Comparison of ENCODE assay signal across 1 cellular context in the genomic region with DNA sequence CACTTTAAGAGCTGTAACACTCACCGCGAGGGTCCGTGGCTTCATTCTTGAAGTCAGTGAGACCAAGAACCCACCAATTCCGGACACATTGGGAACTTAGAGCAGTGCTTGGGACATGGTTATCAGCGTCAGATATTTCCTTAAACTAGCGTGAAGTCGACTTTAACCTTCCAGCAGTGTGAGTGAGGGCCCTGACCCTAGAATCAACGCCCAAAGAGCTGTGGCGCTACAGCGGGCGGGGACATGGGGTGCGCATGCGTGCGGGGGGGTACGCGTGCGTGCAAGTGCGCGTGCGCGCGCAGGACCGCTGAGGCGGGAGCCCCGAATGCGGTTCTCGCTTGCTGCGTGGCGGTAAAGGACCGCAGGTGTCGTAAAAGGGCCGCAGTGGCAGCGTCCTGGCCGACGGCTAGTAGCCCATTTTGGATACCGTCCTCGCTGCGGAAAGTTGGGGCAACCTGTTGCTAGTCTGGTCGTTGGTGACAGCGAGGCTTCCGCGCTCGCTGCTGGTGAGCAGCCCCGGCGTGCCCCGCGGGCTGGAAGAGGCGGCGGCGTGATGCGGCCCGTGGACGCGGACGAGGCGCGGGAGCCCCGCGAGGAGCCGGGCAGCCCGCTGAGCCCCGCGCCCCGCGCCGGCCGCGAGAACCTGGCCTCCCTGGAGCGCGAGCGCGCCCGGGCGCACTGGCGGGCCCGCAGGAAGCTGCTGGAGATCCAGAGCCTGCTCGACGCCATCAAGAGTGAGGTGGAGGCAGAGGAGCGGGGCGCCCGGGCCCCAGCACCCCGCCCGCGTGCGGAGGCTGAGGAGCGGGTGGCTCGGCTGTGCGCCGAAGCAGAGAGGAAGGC.
A peak's percentile ranks its signal among the peaks of the same experiment; 100 is the strongest.
TF ChIP-seq lines count a peak whose summit lies in the region.

No MANE protein-coding gene starts in this region.

TF ChIP-seq in K562, 482 proteins besides CTCF, POLR2A, EP300 and RAD21 (continued from another document and continues in another):
- TF ChIP-seq, protein P1, sequence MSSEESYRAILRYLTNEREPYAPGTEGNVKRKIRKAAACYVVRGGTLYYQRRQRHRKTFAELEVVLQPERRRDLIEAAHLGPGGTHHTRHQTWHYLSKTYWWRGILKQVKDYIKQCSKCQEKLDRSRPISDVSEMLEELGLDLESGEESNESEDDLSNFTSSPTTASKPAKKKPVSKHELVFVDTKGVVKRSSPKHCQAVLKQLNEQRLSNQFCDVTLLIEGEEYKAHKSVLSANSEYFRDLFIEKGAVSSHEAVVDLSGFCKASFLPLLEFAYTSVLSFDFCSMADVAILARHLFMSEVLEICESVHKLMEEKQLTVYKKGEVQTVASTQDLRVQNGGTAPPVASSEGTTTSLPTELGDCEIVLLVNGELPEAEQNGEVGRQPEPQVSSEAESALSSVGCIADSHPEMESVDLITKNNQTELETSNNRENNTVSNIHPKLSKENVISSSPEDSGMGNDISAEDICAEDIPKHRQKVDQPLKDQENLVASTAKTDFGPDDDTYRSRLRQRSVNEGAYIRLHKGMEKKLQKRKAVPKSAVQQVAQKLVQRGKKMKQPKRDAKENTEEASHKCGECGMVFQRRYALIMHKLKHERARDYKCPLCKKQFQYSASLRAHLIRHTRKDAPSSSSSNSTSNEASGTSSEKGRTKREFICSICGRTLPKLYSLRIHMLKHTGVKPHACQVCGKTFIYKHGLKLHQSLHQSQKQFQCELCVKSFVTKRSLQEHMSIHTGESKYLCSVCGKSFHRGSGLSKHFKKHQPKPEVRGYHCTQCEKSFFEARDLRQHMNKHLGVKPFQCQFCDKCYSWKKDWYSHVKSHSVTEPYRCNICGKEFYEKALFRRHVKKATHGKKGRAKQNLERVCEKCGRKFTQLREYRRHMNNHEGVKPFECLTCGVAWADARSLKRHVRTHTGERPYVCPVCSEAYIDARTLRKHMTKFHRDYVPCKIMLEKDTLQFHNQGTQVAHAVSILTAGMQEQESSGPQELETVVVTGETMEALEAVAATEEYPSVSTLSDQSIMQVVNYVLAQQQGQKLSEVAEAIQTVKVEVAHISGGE (CRISPR knock-in tag; IDR thresholded peaks at IDR 0.05) = no peak
- TF ChIP-seq TCFL5 (CRISPR knock-in tag; conservative IDR thresholded peaks at IDR 0.05) (no peak), HDGF (IDR thresholded peaks at IDR 0.05) (no peak), ZNF830 (CRISPR knock-in tag; IDR thresholded peaks at IDR 0.05) (0 out of 2 replicates have a peak, but pooled peaks have one; percentile 49), ZEB2 (IDR thresholded peaks at IDR 0.05) (no peak), ZNF217 (CRISPR knock-in tag; IDR thresholded peaks at IDR 0.05) (no peak), CREM (IDR thresholded peaks at IDR 0.05; ENCODE audit: low read depth) (peak; percentile 79), CC2D1A (IDR thresholded peaks at IDR 0.05) (no peak), CXXC5 (CRISPR knock-in tag; IDR thresholded peaks at IDR 0.05) (peak; percentile 83), ASH1L (IDR thresholded peaks at IDR 0.05; ENCODE audit: borderline replicate concordance, low read depth, partially characterized antibody) (no peak), FOXJ2 (tag; IDR thresholded peaks at IDR 0.05) (no peak), KDM4B (IDR thresholded peaks at IDR 0.05; ENCODE audit: borderline replicate concordance in 2 of 2, low read depth in 1 of 2) (no peak; a peak in 1 of 4 replicates), PTRF (tag; IDR thresholded peaks at IDR 0.05) (no peak)
- TF ChIP-seq, protein P2, sequence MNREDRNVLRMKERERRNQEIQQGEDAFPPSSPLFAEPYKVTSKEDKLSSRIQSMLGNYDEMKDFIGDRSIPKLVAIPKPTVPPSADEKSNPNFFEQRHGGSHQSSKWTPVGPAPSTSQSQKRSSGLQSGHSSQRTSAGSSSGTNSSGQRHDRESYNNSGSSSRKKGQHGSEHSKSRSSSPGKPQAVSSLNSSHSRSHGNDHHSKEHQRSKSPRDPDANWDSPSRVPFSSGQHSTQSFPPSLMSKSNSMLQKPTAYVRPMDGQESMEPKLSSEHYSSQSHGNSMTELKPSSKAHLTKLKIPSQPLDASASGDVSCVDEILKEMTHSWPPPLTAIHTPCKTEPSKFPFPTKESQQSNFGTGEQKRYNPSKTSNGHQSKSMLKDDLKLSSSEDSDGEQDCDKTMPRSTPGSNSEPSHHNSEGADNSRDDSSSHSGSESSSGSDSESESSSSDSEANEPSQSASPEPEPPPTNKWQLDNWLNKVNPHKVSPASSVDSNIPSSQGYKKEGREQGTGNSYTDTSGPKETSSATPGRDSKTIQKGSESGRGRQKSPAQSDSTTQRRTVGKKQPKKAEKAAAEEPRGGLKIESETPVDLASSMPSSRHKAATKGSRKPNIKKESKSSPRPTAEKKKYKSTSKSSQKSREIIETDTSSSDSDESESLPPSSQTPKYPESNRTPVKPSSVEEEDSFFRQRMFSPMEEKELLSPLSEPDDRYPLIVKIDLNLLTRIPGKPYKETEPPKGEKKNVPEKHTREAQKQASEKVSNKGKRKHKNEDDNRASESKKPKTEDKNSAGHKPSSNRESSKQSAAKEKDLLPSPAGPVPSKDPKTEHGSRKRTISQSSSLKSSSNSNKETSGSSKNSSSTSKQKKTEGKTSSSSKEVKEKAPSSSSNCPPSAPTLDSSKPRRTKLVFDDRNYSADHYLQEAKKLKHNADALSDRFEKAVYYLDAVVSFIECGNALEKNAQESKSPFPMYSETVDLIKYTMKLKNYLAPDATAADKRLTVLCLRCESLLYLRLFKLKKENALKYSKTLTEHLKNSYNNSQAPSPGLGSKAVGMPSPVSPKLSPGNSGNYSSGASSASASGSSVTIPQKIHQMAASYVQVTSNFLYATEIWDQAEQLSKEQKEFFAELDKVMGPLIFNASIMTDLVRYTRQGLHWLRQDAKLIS (CRISPR knock-in tag; IDR thresholded peaks at IDR 0.05) = peak; percentile 80
- TF ChIP-seq, protein P3, sequence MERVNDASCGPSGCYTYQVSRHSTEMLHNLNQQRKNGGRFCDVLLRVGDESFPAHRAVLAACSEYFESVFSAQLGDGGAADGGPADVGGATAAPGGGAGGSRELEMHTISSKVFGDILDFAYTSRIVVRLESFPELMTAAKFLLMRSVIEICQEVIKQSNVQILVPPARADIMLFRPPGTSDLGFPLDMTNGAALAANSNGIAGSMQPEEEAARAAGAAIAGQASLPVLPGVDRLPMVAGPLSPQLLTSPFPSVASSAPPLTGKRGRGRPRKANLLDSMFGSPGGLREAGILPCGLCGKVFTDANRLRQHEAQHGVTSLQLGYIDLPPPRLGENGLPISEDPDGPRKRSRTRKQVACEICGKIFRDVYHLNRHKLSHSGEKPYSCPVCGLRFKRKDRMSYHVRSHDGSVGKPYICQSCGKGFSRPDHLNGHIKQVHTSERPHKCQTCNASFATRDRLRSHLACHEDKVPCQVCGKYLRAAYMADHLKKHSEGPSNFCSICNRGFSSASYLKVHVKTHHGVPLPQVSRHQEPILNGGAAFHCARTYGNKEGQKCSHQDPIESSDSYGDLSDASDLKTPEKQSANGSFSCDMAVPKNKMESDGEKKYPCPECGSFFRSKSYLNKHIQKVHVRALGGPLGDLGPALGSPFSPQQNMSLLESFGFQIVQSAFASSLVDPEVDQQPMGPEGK (CRISPR knock-in tag; IDR thresholded peaks at IDR 0.05; ENCODE audit: borderline replicate concordance) = no peak
- TF ChIP-seq, protein P4, sequence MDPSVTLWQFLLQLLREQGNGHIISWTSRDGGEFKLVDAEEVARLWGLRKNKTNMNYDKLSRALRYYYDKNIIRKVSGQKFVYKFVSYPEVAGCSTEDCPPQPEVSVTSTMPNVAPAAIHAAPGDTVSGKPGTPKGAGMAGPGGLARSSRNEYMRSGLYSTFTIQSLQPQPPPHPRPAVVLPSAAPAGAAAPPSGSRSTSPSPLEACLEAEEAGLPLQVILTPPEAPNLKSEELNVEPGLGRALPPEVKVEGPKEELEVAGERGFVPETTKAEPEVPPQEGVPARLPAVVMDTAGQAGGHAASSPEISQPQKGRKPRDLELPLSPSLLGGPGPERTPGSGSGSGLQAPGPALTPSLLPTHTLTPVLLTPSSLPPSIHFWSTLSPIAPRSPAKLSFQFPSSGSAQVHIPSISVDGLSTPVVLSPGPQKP (CRISPR knock-in tag; IDR thresholded peaks at IDR 0.05) = no peak
- TF ChIP-seq, protein P5, sequence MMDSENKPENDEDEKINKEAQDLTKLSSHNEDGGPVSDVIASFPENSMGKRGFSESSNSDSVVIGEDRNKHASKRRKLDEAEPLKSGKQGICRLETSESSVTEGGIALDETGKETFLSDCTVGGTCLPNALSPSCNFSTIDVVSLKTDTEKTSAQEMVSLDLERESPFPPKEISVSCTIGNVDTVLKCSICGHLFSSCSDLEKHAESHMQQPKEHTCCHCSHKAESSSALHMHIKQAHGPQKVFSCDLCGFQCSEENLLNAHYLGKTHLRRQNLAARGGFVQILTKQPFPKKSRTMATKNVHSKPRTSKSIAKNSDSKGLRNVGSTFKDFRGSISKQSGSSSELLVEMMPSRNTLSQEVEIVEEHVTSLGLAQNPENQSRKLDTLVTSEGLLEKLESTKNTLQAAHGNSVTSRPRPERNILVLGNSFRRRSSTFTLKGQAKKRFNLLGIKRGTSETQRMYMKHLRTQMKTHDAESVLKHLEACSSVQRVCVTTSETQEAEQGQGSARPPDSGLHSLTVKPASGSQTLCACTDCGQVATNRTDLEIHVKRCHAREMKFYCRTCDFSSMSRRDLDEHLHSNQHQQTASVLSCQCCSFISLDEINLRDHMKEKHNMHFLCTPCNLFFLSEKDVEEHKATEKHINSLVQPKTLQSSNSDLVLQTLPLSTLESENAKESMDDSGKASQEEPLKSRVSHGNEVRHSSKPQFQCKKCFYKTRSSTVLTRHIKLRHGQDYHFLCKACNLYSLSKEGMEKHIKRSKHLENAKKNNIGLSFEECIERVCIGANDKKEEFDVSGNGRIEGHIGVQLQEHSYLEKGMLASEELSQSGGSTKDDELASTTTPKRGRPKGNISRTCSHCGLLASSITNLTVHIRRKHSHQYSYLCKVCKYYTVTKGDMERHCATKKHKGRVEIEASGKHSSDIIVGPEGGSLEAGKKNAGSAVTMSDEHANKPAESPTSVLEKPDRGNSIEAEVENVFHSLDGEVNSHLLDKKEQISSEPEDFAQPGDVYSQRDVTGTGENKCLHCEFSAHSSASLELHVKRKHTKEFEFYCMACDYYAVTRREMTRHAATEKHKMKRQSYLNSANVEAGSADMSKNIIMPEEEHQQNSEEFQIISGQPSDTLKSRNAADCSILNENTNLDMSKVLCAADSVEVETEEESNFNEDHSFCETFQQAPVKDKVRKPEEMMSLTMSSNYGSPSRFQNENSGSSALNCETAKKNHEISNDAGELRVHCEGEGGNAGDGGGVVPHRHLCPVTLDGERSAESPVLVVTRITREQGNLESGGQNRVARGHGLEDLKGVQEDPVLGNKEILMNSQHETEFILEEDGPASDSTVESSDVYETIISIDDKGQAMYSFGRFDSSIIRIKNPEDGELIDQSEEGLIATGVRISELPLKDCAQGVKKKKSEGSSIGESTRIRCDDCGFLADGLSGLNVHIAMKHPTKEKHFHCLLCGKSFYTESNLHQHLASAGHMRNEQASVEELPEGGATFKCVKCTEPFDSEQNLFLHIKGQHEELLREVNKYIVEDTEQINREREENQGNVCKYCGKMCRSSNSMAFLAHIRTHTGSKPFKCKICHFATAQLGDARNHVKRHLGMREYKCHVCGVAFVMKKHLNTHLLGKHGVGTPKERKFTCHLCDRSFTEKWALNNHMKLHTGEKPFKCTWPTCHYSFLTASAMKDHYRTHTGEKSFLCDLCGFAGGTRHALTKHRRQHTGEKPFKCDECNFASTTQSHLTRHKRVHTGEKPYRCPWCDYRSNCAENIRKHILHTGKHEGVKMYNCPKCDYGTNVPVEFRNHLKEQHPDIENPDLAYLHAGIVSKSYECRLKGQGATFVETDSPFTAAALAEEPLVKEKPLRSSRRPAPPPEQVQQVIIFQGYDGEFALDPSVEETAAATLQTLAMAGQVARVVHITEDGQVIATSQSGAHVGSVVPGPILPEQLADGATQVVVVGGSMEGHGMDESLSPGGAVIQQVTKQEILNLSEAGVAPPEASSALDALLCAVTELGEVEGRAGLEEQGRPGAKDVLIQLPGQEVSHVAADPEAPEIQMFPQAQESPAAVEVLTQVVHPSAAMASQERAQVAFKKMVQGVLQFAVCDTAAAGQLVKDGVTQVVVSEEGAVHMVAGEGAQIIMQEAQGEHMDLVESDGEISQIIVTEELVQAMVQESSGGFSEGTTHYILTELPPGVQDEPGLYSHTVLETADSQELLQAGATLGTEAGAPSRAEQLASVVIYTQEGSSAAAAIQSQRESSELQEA (IDR thresholded peaks at IDR 0.05; ENCODE audit: low read depth) = no peak
- TF ChIP-seq, protein P6, sequence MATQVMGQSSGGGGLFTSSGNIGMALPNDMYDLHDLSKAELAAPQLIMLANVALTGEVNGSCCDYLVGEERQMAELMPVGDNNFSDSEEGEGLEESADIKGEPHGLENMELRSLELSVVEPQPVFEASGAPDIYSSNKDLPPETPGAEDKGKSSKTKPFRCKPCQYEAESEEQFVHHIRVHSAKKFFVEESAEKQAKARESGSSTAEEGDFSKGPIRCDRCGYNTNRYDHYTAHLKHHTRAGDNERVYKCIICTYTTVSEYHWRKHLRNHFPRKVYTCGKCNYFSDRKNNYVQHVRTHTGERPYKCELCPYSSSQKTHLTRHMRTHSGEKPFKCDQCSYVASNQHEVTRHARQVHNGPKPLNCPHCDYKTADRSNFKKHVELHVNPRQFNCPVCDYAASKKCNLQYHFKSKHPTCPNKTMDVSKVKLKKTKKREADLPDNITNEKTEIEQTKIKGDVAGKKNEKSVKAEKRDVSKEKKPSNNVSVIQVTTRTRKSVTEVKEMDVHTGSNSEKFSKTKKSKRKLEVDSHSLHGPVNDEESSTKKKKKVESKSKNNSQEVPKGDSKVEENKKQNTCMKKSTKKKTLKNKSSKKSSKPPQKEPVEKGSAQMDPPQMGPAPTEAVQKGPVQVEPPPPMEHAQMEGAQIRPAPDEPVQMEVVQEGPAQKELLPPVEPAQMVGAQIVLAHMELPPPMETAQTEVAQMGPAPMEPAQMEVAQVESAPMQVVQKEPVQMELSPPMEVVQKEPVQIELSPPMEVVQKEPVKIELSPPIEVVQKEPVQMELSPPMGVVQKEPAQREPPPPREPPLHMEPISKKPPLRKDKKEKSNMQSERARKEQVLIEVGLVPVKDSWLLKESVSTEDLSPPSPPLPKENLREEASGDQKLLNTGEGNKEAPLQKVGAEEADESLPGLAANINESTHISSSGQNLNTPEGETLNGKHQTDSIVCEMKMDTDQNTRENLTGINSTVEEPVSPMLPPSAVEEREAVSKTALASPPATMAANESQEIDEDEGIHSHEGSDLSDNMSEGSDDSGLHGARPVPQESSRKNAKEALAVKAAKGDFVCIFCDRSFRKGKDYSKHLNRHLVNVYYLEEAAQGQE (CRISPR knock-in tag; IDR thresholded peaks at IDR 0.05; ENCODE audit: low read depth) = no peak
- TF ChIP-seq, protein P7, sequence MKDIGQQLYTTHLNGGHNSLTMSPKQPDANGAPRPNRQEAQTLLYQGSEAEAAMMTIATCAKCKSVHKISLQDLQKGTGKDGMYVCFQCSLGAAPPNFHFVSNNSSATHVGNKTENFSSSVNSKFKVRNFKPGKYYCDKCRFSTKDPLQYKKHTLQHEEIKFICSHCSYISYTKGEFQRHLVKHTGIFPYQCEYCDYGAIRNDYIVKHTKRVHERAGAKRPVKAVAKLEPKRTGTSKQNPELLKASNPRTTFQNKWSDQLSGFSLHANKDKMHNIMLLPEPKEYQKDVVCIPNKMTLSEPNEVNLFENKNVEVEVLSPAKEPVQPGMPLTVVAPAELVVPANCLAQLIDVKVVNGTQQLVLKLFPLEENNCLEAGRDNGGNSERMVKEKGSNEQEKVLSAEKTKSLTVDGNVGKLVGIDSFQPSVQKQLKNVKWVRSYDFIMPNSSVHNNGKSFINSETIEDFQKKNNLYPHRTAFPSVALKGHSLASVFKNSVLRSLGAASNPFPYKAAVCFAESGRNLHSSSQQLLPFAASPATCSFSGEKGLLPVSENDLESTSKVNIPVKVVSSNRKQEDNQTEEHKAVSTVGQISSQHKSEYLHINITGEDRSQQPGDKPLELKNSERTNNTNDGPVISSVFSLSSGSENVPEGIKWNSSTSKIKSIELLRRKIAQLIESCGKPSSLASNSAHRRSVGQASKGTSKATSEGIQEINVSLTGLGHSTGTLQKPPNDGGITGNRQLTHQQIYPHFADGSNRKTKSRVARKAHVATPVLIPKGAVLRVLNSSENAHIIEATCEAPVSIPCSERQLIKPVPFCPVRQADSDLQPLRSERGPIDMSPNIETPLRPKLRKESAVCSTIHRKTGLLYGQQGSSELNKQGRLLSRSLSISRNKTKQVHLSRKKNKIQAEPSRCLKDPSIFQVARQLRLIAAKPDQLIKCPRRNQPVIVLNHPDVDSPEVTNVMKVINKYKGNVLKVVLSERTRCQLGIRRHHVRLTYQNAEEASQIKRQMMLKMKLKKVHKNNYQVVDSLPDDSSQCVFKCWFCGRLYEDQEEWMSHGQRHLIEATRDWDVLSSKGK (CRISPR knock-in tag; IDR thresholded peaks at IDR 0.05) = no peak
